In the genomic region with DNA sequence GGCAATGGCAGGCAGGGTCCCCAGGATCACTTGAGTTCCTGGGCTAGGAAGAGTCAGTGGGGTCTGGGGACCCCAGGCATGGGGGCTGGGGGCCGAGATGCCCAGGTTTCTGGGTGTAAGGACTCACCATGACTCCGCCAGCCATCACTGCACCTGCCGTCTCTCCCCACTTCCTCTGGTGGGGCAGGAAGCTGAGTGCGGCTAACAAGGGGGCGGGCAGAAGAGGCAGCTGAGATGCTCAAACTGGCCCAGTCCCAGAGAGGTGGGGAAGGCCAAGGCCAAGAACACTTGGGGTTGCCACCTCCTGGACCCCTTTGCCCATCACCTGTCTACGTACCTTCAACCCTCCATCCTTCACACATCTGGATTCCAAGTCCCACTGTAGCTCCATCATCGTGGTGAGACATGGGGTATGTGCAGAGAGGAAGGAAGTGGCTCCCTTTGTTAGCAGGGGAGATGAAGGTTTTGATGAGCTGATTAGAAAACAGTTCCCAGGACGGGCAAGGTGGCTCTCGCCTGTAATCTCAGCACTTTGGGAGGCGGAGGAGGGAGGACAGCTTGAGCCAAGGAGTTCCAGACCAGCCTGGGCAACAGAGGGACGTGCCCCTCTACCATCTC, we compare ENCODE assay signal across 8 cellular contexts. TPM values are rescaled to one million over a fixed set of nuclear protein-coding genes. Genes with fewer than 3 reads are reported as not detected.
A peak's percentile ranks its signal among the peaks of the same experiment; 100 is the strongest.
DNase-seq lines count a peak whose midpoint lies in the region; TF ChIP-seq lines count a peak whose summit lies in the region.

A gene with protein sequence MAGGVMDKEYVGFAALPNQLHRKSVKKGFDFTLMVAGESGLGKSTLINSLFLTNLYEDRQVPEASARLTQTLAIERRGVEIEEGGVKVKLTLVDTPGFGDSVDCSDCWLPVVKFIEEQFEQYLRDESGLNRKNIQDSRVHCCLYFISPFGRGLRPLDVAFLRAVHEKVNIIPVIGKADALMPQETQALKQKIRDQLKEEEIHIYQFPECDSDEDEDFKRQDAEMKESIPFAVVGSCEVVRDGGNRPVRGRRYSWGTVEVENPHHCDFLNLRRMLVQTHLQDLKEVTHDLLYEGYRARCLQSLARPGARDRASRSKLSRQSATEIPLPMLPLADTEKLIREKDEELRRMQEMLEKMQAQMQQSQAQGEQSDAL (minus strand): TSS at position 164 of the 618 bp plus-strand sequence. CDS start 19 bp downstream, at position 145.

- DNase-seq in GM10248 (ENCODE audit: extremely low spot score) (peak; percentile 73), NCI-H524 treated with DMSO at 0.1 percent for 48 hours (lab: John Stamatoyannopoulos, UW) (no peak), SJCRH30 (no peak), SHP77 treated with DMSO at 0.1 percent for 48 hours (lab: John Stamatoyannopoulos, UW) (no peak), DMS153 (lab: John Stamatoyannopoulos, UW) (no peak)
- peak; percentile 80 for DNase-seq in activated naive CD4-positive, alpha-beta T cell treated with Interleukin-2 at 50 U/mL for 16 hours
- DNase-seq in stimulated activated CD4-positive, alpha-beta T cell treated with anti-CD3 and anti-CD28 coated beads, Interleukin-15, amount 100 ng/mL, for 24 hours = peak; percentile 87

- no peak for TF ChIP-seq CTCF in GM10248 (IDR thresholded peaks at IDR 0.05; ENCODE audit: control extremely low read depth, extremely low read depth, low read depth, missing control alignments)
- no peak for TF ChIP-seq CTCF in OCI-LY3 (IDR thresholded peaks at IDR 0.05; ENCODE audit: low read depth, low read length)

- H3K4me3 ChIP-seq in OCI-LY3 (ENCODE audit: low read length) (peak within 1 kb of the TSS; percentile 87), SJCRH30 (no peak within 1 kb of the TSS)

- H3K27me3 ChIP-seq in OCI-LY3 (ENCODE audit: low read depth, low read length) (no peaks in the 10 kb centered on the region), SJCRH30 (no peaks in the 10 kb centered on the region)

- H3K27ac ChIP-seq in OCI-LY3 (ENCODE audit: low read length) = peak within 1 kb of the TSS; percentile 68
- no peak within 1 kb of the TSS for H3K27ac ChIP-seq in SJCRH30

- CTCF ChIA-PET in GM10248 (lab: Yijun Ruan, JAX) = interaction anchor here (0.9 to 4.7 kb wide), 9 partner anchors 10 to 47 kb away, joined by 3 to 23 read pairs (median 3); a partner anchor contains a TSS

- peaks cover 21% of the 10 kb centered on the region for H3K79me2 ChIP-seq in OCI-LY3 (ENCODE audit: low read length)

- no peaks in the 10 kb centered on the region for H3K9me3 ChIP-seq in OCI-LY3 (ENCODE audit: insufficient read depth, low read length)
- no peaks in the 10 kb centered on the region for H3K9me3 ChIP-seq in SJCRH30 (replicated peaks)

- H3K4me1 ChIP-seq in OCI-LY3 (ENCODE audit: low read length) = peaks cover 28% of the 10 kb centered on the region
- no peaks in the 10 kb centered on the region for H3K4me1 ChIP-seq in SJCRH30

- H2AFZ ChIP-seq in OCI-LY3 (ENCODE audit: low read depth, low read length) = peak within 1 kb of the TSS; percentile 80

- POLR2A ChIA-PET in GM10248 (lab: Yijun Ruan, JAX) = interaction anchor here (0.5 to 2.1 kb wide), 3 partner anchors 11 to 472 kb away, joined by 4 to 9 read pairs (median 4); a partner anchor contains a TSS

- H3K9ac ChIP-seq in OCI-LY3 (ENCODE audit: low read length) = peak within 1 kb of the TSS; percentile 84

- H3K36me3 ChIP-seq in OCI-LY3 (replicated peaks; ENCODE audit: low read depth, low read length) (peaks cover 5% of the 10 kb centered on the region), SJCRH30 (no peaks in the 10 kb centered on the region)

- no peaks in the 10 kb centered on the region for H4K20me1 ChIP-seq in OCI-LY3 (ENCODE audit: insufficient read depth, low read length)

- peak within 1 kb of the TSS; percentile 92 for H3K4me2 ChIP-seq in OCI-LY3 (ENCODE audit: low read length)

RNA-seq across cellular contexts. Expression of the gene that starts here (rescaled TPM):
- total RNA-seq in SJCRH30 (2014; rRNA removed; shearing (Covaris generic)) = 0.23 and 0.45 TPM in 2 replicates

Comparison
In these comparisons a context has a peak if more than half of its experiments do, and no peak if none do; other contexts are left out.
1. DNase-seq: peak in GM10248 (single experiment), activated naive CD4-positive, alpha-beta T cell treated with Interleukin-2 at 50 U/mL for 16 hours (single experiment) and stimulated activated CD4-positive, alpha-beta T cell treated with anti-CD3 and anti-CD28 coated beads, Interleukin-15, amount 100 ng/mL, for 24 hours (single experiment); none in NCI-H524 treated with DMSO at 0.1 percent for 48 hours (single experiment), SJCRH30 (0 of 2), SHP77 treated with DMSO at 0.1 percent for 48 hours (single experiment) and DMS153 (single experiment).